ENCODE assay signal across 32 cellular contexts in the genomic region with DNA sequence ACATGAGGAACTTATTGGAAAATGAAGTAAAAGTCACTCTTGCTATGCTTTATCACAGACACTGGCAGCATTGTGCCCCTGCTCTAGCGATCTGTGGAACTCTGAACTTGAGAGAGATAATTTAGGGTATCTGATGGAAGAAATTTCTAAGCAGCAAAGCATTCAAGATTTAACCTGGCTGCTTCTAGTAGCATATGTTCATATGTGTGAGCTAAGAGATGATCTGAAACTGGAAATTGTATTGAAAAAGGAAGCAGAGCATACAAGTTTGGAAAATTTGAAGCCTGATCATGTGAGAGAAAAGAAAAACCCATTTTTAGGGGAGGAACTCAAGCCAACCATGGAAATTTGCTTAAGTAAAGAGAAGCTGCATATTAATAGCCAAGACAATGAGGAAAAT.
"Had no signal": no experiment of that assay in that cellular context is flagged by ENCODE, and none has a peak within 500 bp of the region (broad histone marks: within the 10 kb centered on the region; RNA-seq: fewer than 3 reads in every experiment).

No MANE protein-coding gene starts in this region.

- H3K4me1 ChIP-seq: adrenal gland, ascending aorta had no signal

- DNase-seq: activated B cell treated with CpG ODN at 0.5 μM for 24 hours; activated CD4-positive, alpha-beta memory T cell treated with anti-CD3 and anti-CD28 coated beads for 36 hours; activated CD4-positive, alpha-beta T cell treated with anti-CD3 and anti-CD28 coated beads for 4 hours; activated CD4-positive, alpha-beta T cell treated with anti-CD3 and anti-CD28 coated beads, Interleukin-2, amount 10 ng/mL, durations not matched to agents 24 days and 14 days; activated CD4-positive, alpha-beta T cell treated with anti-CD3 and anti-CD28 coated beads, Interleukin-2, amount 50 U/mL, for 1 hour; activated CD4-positive, alpha-beta T cell treated with anti-CD3 and anti-CD28 coated beads, Interleukin-2, amount 50 U/mL, for 4 hours; activated CD4-positive, CD25-positive, alpha-beta regulatory T cell treated with anti-CD3 and anti-CD28 coated beads, Interleukin-2, amount 50 U/mL, for 72 hours; activated CD8-positive, alpha-beta memory T cell treated with anti-CD3 and anti-CD28 coated beads, Interleukin-2, amount 50 U/mL, for 4 hours; activated CD8-positive, alpha-beta T cell treated with anti-CD3 and anti-CD28 coated beads for 36 hours; activated gamma-delta T cell treated with Interleukin-2 at 50 U/mL for 16 hours; activated naive CD4-positive, alpha-beta T cell; activated naive CD4-positive, alpha-beta T cell treated with anti-CD3 and anti-CD28 coated beads for 36 hours; activated naive CD8-positive, alpha-beta T cell treated with anti-CD3 and anti-CD28 coated beads for 36 hours; activated T-cell treated with anti-CD3 and anti-CD28 coated beads for 4 hours; activated T-cell treated with anti-CD3 and anti-CD28 coated beads, Interleukin-2, amount 50 U/mL, for 1 hour; activated T-cell treated with anti-CD3 and anti-CD28 coated beads, Interleukin-2, amount 50 U/mL, for 4 hours; activated T-cell treated with anti-CD3 and anti-CD28 coated beads, Interleukin-2, amount 50 U/mL, for 72 hours; adrenal gland; amygdala; anterior cingulate cortex; caudate nucleus; cerebellar nuclear complex; T-helper 1 cell; T-helper 2 cell; T-helper 9 cell had no signal

- H3K27me3 ChIP-seq: adrenal gland, ascending aorta, cardiac muscle cell had no signal

- ATAC-seq: activated CD8-positive, alpha-beta T cell treated with anti-CD3 and anti-CD28 coated beads for 36 hours; activated naive CD4-positive, alpha-beta T cell treated with anti-CD3 and anti-CD28 coated beads, Interleukin-2, amount 50 U/mL, for 72 hours; activated T-cell treated with anti-CD3 and anti-CD28 coated beads, Interleukin-2, amount 50 U/mL, for 4 hours; activated T-cell treated with anti-CD3 and anti-CD28 coated beads, Interleukin-2, amount 50 U/mL, for 72 hours; activated T-helper 17 cell treated with anti-CD3 and anti-CD28 coated beads, Interleukin-2, amount 50 U/mL, for 72 hours had no signal

- H3K4me3 ChIP-seq: adrenal gland, ascending aorta, cardiac muscle cell had no signal

- H3K36me3 ChIP-seq: adrenal gland, ascending aorta, cardiac muscle cell had no signal

- FAIRE-seq: bronchial epithelial cell, TTC549 had no signal

- H3K27ac ChIP-seq: adrenal gland, ascending aorta, cardiac muscle cell, VCaP had no signal
